In the genomic region with DNA sequence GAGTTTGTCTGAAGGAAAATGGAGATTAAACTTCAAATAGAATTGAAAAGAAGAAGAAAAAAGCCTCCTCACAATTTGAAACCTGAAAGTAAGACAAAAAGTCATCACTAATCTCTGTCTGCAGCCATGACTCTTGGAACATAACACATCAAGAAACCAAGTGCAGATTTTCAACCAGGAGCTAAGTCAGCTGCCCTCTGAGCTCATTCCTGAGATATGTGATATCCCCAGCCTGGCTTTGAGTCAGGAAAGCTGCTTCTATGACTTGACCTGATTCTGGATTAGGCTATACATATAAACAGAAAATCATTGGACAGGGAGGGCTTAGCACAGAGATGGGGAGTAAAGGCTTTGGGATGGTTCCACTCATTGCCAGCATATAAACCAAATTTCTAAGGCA, we compare ENCODE assay signal across 13 cellular contexts.
DNase-seq lines count a peak whose midpoint lies in the region; ATAC-seq and TF ChIP-seq lines count a peak whose summit lies in the region.
"Had no signal": no experiment of that assay in that cellular context is flagged by ENCODE, and none has a peak within 500 bp of the region (broad histone marks: within the 10 kb centered on the region; RNA-seq: fewer than 3 reads in every experiment).

No MANE protein-coding gene starts in this region.

- DNase-seq in NCI-H82 (lab: John Stamatoyannopoulos, UW) (peak; percentile 30), NCI-H82 treated with DMSO at 0.1 percent for 48 hours (lab: John Stamatoyannopoulos, UW; ENCODE audit: unreplicated experiment) (no peak), WERI-Rb-1 (peak; percentile 27), foreskin keratinocyte (peak; percentile 74 to 90), erythroblast (lab: John Stamatoyannopoulos, UW) (no peak)
- DNase-seq in activated CD4-positive, CD25-positive, alpha-beta regulatory T cell (lab: John Stamatoyannopoulos, UW): no peak
- DNase-seq: cortex of kidney, naive B cell, spleen had no signal

- ATAC-seq in foreskin keratinocyte: peak; percentile 80
- no peak for ATAC-seq in GM19455 (IDR thresholded peaks at IDR 0.05; ENCODE audit: unreplicated experiment)
- no peak for ATAC-seq in HG03469 (IDR thresholded peaks at IDR 0.05; ENCODE audit: unreplicated experiment)
- ATAC-seq: Panc1 had no signal

- peaks cover 36% of the 10 kb centered on the region for H3K4me1 ChIP-seq in foreskin keratinocyte
- H3K4me1 ChIP-seq: spleen had no signal

- H3K4me3 ChIP-seq in WERI-Rb-1 (ENCODE audit: low read depth, low read length): no peak overlapping the region
- H3K4me3 ChIP-seq: spleen had no signal

- H3K36me3 ChIP-seq in WERI-Rb-1: no peaks in the 10 kb centered on the region
- H3K36me3 ChIP-seq: spleen had no signal

- TF ChIP-seq CTCF in WERI-Rb-1 (IDR thresholded peaks at IDR 0.05; ENCODE audit: low read depth, low read length): no peak
- TF ChIP-seq CTCF in foreskin keratinocyte (conservative IDR thresholded peaks at IDR 0.05): no peak

- no peak overlapping the region for H3K27ac ChIP-seq in WERI-Rb-1
- H3K27ac ChIP-seq in foreskin keratinocyte: peak overlapping the region; percentile 13
- H3K27ac ChIP-seq: 22Rv1, spleen had no signal

- H3K9me3 ChIP-seq in WERI-Rb-1 (ENCODE audit: severe bottlenecking): no peaks in the 10 kb centered on the region
- H3K9me3 ChIP-seq: spleen had no signal

- no peaks in the 10 kb centered on the region for H3K27me3 ChIP-seq in WERI-Rb-1 (ENCODE audit: insufficient read depth, low read depth, severe bottlenecking)
- H3K27me3 ChIP-seq in foreskin keratinocyte: no peaks in the 10 kb centered on the region
- H3K27me3 ChIP-seq: spleen had no signal

- no peak for TF ChIP-seq POLR2A in erythroblast (IDR thresholded peaks at IDR 0.05; ENCODE audit: low read length)

Comparison
In these comparisons a context has a peak if more than half of its experiments do, and no peak if none do; other contexts are left out.
1. DNase-seq: peak in NCI-H82 (single experiment), WERI-Rb-1 (single experiment) and foreskin keratinocyte (2 of 2); none in NCI-H82 treated with DMSO at 0.1 percent for 48 hours (single experiment), activated CD4-positive, CD25-positive, alpha-beta regulatory T cell (0 of 4) and erythroblast (0 of 2).